40 cellular contexts compared by ENCODE assay signal in genomic region chr9:132423503-132423902, GRCh38. TPM values are rescaled to one million over a fixed set of nuclear protein-coding genes. Genes with fewer than 3 reads are reported as not detected.
"Had no signal": no experiment of that assay in that cellular context is flagged by ENCODE, and none has a peak within 500 bp of the region (broad histone marks: within the 10 kb centered on the region; RNA-seq: fewer than 3 reads in every experiment).

No MANE protein-coding gene starts in this region.

- H3K4me1 ChIP-seq: ascending aorta had no signal

- DNase-seq: activated CD4-positive, alpha-beta memory T cell treated with anti-CD3 and anti-CD28 coated beads, Interleukin-2, amount 10 ng/mL, durations not matched to agents 7 days and 5 days; activated CD4-positive, alpha-beta T cell treated with anti-CD3 and anti-CD28 coated beads for 1 hour; activated CD4-positive, alpha-beta T cell treated with anti-CD3 and anti-CD28 coated beads for 36 hours; activated CD4-positive, alpha-beta T cell treated with anti-CD3 and anti-CD28 coated beads for 48 hours; activated CD4-positive, alpha-beta T cell treated with anti-CD3 and anti-CD28 coated beads, Interleukin-2, amount 10 ng/mL, durations not matched to agents 7 days and 5 days; activated CD4-positive, alpha-beta T cell treated with anti-CD3 and anti-CD28 coated beads, Interleukin-2, amount 50 U/mL, for 48 hours; activated CD4-positive, CD25-positive, alpha-beta regulatory T cell; activated CD8-positive, alpha-beta memory T cell treated with anti-CD3 and anti-CD28 coated beads for 24 hours; activated CD8-positive, alpha-beta memory T cell treated with anti-CD3 and anti-CD28 coated beads, Interleukin-2, amount 10 ng/mL, durations not matched to agents 7 days and 5 days; activated CD8-positive, alpha-beta memory T cell treated with anti-CD3 and anti-CD28 coated beads, Interleukin-2, amount 50 U/mL, for 48 hours; activated CD8-positive, alpha-beta T cell treated with anti-CD3 and anti-CD28 coated beads, Interleukin-2, amount 10 ng/mL, durations not matched to agents 7 days and 5 days; activated effector memory CD4-positive, alpha-beta T cell treated with Interleukin-2 at 50 U/mL for 16 hours; activated gamma-delta T cell; activated naive CD4-positive, alpha-beta T cell treated with anti-CD3 and anti-CD28 coated beads, Interleukin-2, amount 10 ng/mL, durations not matched to agents 7 days and 5 days; activated naive CD4-positive, alpha-beta T cell treated with Interleukin-2 at 50 U/mL for 16 hours; activated naive CD8-positive, alpha-beta T cell treated with anti-CD3 and anti-CD28 coated beads, Interleukin-2, amount 10 ng/mL, durations not matched to agents 7 days and 5 days; activated naive CD8-positive, alpha-beta T cell treated with anti-CD3 and anti-CD28 coated beads, Interleukin-2, amount 50 U/mL, for 24 hours; activated T-cell treated with anti-CD3 and anti-CD28 coated beads, Interleukin-2, amount 50 U/mL, for 24 hours; activated T-cell treated with anti-CD3 and anti-CD28 coated beads, Interleukin-2, amount 50 U/mL, for 48 hours; amygdala; anterior cingulate cortex; caudate nucleus; cerebellar nuclear complex; T-helper 2 cell; T-helper 9 cell; WERI-Rb-1 had no signal

- H3K9me3 Mint-ChIP-seq: activated CD4-positive, alpha-beta memory T cell treated with anti-CD3 and anti-CD28 coated beads, Interleukin-2, amount 10 ng/mL, durations not matched to agents 7 days and 5 days; activated CD4-positive, alpha-beta T cell treated with anti-CD3 and anti-CD28 coated beads, Interleukin-2, amount 10 ng/mL, durations not matched to agents 7 days and 5 days; activated naive CD4-positive, alpha-beta T cell treated with anti-CD3 and anti-CD28 coated beads, Interleukin-2, amount 10 ng/mL, durations not matched to agents 7 days and 5 days; activated naive CD4-positive, alpha-beta T cell treated with anti-CD3 and anti-CD28 coated beads, Interleukin-2, amount 50 U/mL, for 24 hours; activated naive CD8-positive, alpha-beta T cell treated with anti-CD3 and anti-CD28 coated beads, Interleukin-2, amount 10 ng/mL, durations not matched to agents 7 days and 5 days; activated naive CD8-positive, alpha-beta T cell treated with anti-CD3 and anti-CD28 coated beads, Interleukin-2, amount 50 U/mL, for 24 hours; activated T-cell treated with anti-CD3 and anti-CD28 coated beads, Interleukin-2, amount 50 U/mL, for 24 hours; activated T-helper 2 cell treated with anti-CD3 and anti-CD28 coated beads, Interferon-gamma antibody, Interleukin-2, Interleukin-4, amounts not matched to agents 10 μg/mL and 5 μg/mL and 100 μg/mL, durations not matched to agents 14 hours and 24 hours and 36 hours; central memory CD8-positive, alpha-beta T cell; T-helper 1 cell treated with Interleukin-12 subunit alpha and Interleukin-12 subunit beta and Interleukin-4 antibody, amounts not matched to agents 30 μg/mL and 1 μg/mL, for 36 hours; T-helper 2 cell treated with Interferon-gamma antibody and Interleukin-4, amounts not matched to agents 5 μg/mL and 100 μg/mL, for 36 hours; WTC11 had no signal

- H3K27me3 ChIP-seq: ascending aorta, cardiac muscle cell had no signal

- H3K4me3 ChIP-seq: ascending aorta, cardiac muscle cell had no signal

- H3K36me3 ChIP-seq: ascending aorta, cardiac muscle cell, WERI-Rb-1 had no signal

- H3K27ac Mint-ChIP-seq: activated CD4-positive, alpha-beta memory T cell treated with anti-CD3 and anti-CD28 coated beads, Interleukin-2, amount 10 ng/mL, durations not matched to agents 7 days and 5 days; activated CD4-positive, alpha-beta T cell treated with anti-CD3 and anti-CD28 coated beads for 36 hours; activated CD4-positive, alpha-beta T cell treated with anti-CD3 and anti-CD28 coated beads, Interleukin-2, amount 10 ng/mL, durations not matched to agents 7 days and 5 days; activated CD8-positive, alpha-beta memory T cell treated with anti-CD3 and anti-CD28 coated beads, Interleukin-2, amount 10 ng/mL, durations not matched to agents 7 days and 5 days; activated CD8-positive, alpha-beta T cell treated with anti-CD3 and anti-CD28 coated beads, Interleukin-2, amount 10 ng/mL, durations not matched to agents 7 days and 5 days; activated naive CD4-positive, alpha-beta T cell treated with anti-CD3 and anti-CD28 coated beads, Interleukin-2, amount 10 ng/mL, durations not matched to agents 7 days and 5 days; activated naive CD4-positive, alpha-beta T cell treated with anti-CD3 and anti-CD28 coated beads, Interleukin-2, amount 50 U/mL, for 24 hours; activated naive CD8-positive, alpha-beta T cell; activated naive CD8-positive, alpha-beta T cell treated with anti-CD3 and anti-CD28 coated beads, Interleukin-2, amount 10 ng/mL, durations not matched to agents 7 days and 5 days; activated naive CD8-positive, alpha-beta T cell treated with anti-CD3 and anti-CD28 coated beads, Interleukin-2, amount 50 U/mL, for 24 hours; activated T-cell treated with anti-CD3 and anti-CD28 coated beads, Interleukin-2, amount 50 U/mL, for 24 hours; activated T-helper 2 cell treated with anti-CD3 and anti-CD28 coated beads, Interferon-gamma antibody, Interleukin-2, Interleukin-4, amounts not matched to agents 10 μg/mL and 5 μg/mL and 100 μg/mL, durations not matched to agents 14 hours and 24 hours and 36 hours; T-helper 1 cell treated with Interleukin-12 subunit alpha and Interleukin-12 subunit beta and Interleukin-4 antibody, amounts not matched to agents 30 μg/mL and 1 μg/mL, for 36 hours; T-helper 2 cell treated with Interferon-gamma antibody and Interleukin-4, amounts not matched to agents 5 μg/mL and 100 μg/mL, for 36 hours; WTC11 had no signal

- H3K9me3 ChIP-seq: ascending aorta had no signal

- H3K27ac ChIP-seq: ascending aorta, cardiac muscle cell, WERI-Rb-1 had no signal

- ATAC-seq: activated CD4-positive, alpha-beta T cell treated with anti-CD3 and anti-CD28 coated beads for 36 hours; activated CD4-positive, CD25-positive, alpha-beta regulatory T cell treated with anti-CD3 and anti-CD28 coated beads, Interleukin-2, amount 50 U/mL, for 24 hours; activated CD8-positive, alpha-beta memory T cell treated with anti-CD3 and anti-CD28 coated beads, Interleukin-2, amount 10 ng/mL, durations not matched to agents 7 days and 5 days; activated CD8-positive, alpha-beta T cell treated with anti-CD3 and anti-CD28 coated beads, Interleukin-2, amount 10 ng/mL, durations not matched to agents 7 days and 5 days; activated naive CD8-positive, alpha-beta T cell treated with anti-CD3 and anti-CD28 coated beads, Interleukin-2, amount 50 U/mL, for 24 hours; WTC11 had no signal

- H3K4me1 Mint-ChIP-seq: activated CD4-positive, alpha-beta memory T cell treated with anti-CD3 and anti-CD28 coated beads, Interleukin-2, amount 10 ng/mL, durations not matched to agents 7 days and 5 days; activated CD4-positive, alpha-beta T cell treated with anti-CD3 and anti-CD28 coated beads for 36 hours; activated CD4-positive, alpha-beta T cell treated with anti-CD3 and anti-CD28 coated beads, Interleukin-2, amount 10 ng/mL, durations not matched to agents 7 days and 5 days; activated CD8-positive, alpha-beta memory T cell treated with anti-CD3 and anti-CD28 coated beads, Interleukin-2, amount 10 ng/mL, durations not matched to agents 7 days and 5 days; activated naive CD4-positive, alpha-beta T cell treated with anti-CD3 and anti-CD28 coated beads, Interleukin-2, amount 10 ng/mL, durations not matched to agents 7 days and 5 days; activated naive CD4-positive, alpha-beta T cell treated with anti-CD3 and anti-CD28 coated beads, Interleukin-2, amount 50 U/mL, for 24 hours; activated naive CD8-positive, alpha-beta T cell treated with anti-CD3 and anti-CD28 coated beads, Interleukin-2, amount 10 ng/mL, durations not matched to agents 7 days and 5 days; activated naive CD8-positive, alpha-beta T cell treated with anti-CD3 and anti-CD28 coated beads, Interleukin-2, amount 50 U/mL, for 24 hours; central memory CD8-positive, alpha-beta T cell had no signal

- H3K36me3 Mint-ChIP-seq: activated CD8-positive, alpha-beta memory T cell treated with anti-CD3 and anti-CD28 coated beads, Interleukin-2, amount 10 ng/mL, durations not matched to agents 7 days and 5 days; activated naive CD4-positive, alpha-beta T cell treated with anti-CD3 and anti-CD28 coated beads, Interleukin-2, amount 10 ng/mL, durations not matched to agents 7 days and 5 days; activated naive CD4-positive, alpha-beta T cell treated with anti-CD3 and anti-CD28 coated beads, Interleukin-2, amount 50 U/mL, for 24 hours; activated naive CD8-positive, alpha-beta T cell; activated naive CD8-positive, alpha-beta T cell treated with anti-CD3 and anti-CD28 coated beads, Interleukin-2, amount 10 ng/mL, durations not matched to agents 7 days and 5 days; brain; WTC11 had no signal

- FAIRE-seq: bronchial epithelial cell, TTC549 had no signal

- H3K4me3 Mint-ChIP-seq: activated CD4-positive, alpha-beta memory T cell treated with anti-CD3 and anti-CD28 coated beads, Interleukin-2, amount 10 ng/mL, durations not matched to agents 7 days and 5 days; activated CD4-positive, alpha-beta T cell treated with anti-CD3 and anti-CD28 coated beads for 36 hours; activated CD4-positive, alpha-beta T cell treated with anti-CD3 and anti-CD28 coated beads, Interleukin-2, amount 10 ng/mL, durations not matched to agents 7 days and 5 days; activated CD8-positive, alpha-beta memory T cell treated with anti-CD3 and anti-CD28 coated beads, Interleukin-2, amount 10 ng/mL, durations not matched to agents 7 days and 5 days; activated CD8-positive, alpha-beta T cell treated with anti-CD3 and anti-CD28 coated beads, Interleukin-2, amount 10 ng/mL, durations not matched to agents 7 days and 5 days; activated naive CD4-positive, alpha-beta T cell treated with anti-CD3 and anti-CD28 coated beads, Interleukin-2, amount 10 ng/mL, durations not matched to agents 7 days and 5 days; activated naive CD4-positive, alpha-beta T cell treated with anti-CD3 and anti-CD28 coated beads, Interleukin-2, amount 50 U/mL, for 24 hours; activated naive CD8-positive, alpha-beta T cell; activated naive CD8-positive, alpha-beta T cell treated with anti-CD3 and anti-CD28 coated beads, Interleukin-2, amount 10 ng/mL, durations not matched to agents 7 days and 5 days; activated naive CD8-positive, alpha-beta T cell treated with anti-CD3 and anti-CD28 coated beads, Interleukin-2, amount 50 U/mL, for 24 hours; activated T-cell treated with anti-CD3 and anti-CD28 coated beads, Interleukin-2, amount 50 U/mL, for 24 hours; central memory CD8-positive, alpha-beta T cell; T-helper 1 cell treated with Interleukin-12 subunit alpha and Interleukin-12 subunit beta and Interleukin-4 antibody, amounts not matched to agents 30 μg/mL and 1 μg/mL, for 36 hours; T-helper 2 cell treated with Interferon-gamma antibody and Interleukin-4, amounts not matched to agents 5 μg/mL and 100 μg/mL, for 36 hours; WTC11 had no signal

RNA-seq across cellular contexts. Expression of gene CFAP77, which starts 13.5 kb away (rescaled TPM):
- total RNA-seq: activated CD4-positive, alpha-beta memory T cell treated with anti-CD3 and anti-CD28 coated beads, Interleukin-2, amount 10 ng/mL, durations not matched to agents 7 days and 5 days; activated CD4-positive, alpha-beta T cell treated with anti-CD3 and anti-CD28 coated beads for 36 hours; activated CD4-positive, alpha-beta T cell treated with anti-CD3 and anti-CD28 coated beads, Interleukin-2, amount 10 ng/mL, durations not matched to agents 7 days and 5 days; activated CD8-positive, alpha-beta memory T cell treated with anti-CD3 and anti-CD28 coated beads, Interleukin-2, amount 10 ng/mL, durations not matched to agents 7 days and 5 days; activated CD8-positive, alpha-beta T cell treated with anti-CD3 and anti-CD28 coated beads, Interleukin-2, amount 10 ng/mL, durations not matched to agents 7 days and 5 days; activated naive CD8-positive, alpha-beta T cell treated with anti-CD3 and anti-CD28 coated beads, Interleukin-2, amount 10 ng/mL, durations not matched to agents 7 days and 5 days; activated T-helper 2 cell treated with anti-CD3 and anti-CD28 coated beads, Interferon-gamma antibody, Interleukin-2, Interleukin-4, amounts not matched to agents 10 μg/mL and 5 μg/mL and 100 μg/mL, durations not matched to agents 14 hours and 24 hours and 36 hours; ascending aorta; bronchial epithelial cell had no signal
- polyA plus RNA-seq: adipose tissue had no signal
